9 cellular contexts compared by ENCODE assay signal in the genomic region with DNA sequence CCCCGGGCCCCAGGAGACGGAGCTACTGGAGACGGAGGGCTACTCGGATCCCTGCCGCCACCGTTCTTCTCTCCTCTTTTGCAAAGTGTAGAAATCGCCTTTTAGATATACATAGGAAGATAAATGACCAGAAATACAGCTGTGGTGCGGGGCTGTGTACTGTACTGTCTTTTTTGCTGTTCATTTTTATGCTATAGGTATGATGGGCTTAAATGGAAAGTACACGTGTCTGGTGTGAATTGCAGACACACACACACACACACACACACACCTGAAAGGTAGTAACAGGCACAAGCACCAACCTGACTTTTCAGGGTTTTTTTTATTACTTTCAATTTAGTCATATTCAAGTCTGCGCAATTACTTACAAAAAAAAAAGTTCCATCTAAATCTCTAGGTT. TPM values are rescaled to one million over a fixed set of nuclear protein-coding genes. Genes with fewer than 3 reads are reported as not detected.
DNase-seq lines count a peak whose midpoint lies in the region; ATAC-seq and TF ChIP-seq lines count a peak whose summit lies in the region.
"Had no signal": no experiment of that assay in that cellular context is flagged by ENCODE, and none has a peak within 500 bp of the region (broad histone marks: within the 10 kb centered on the region; RNA-seq: fewer than 3 reads in every experiment).

No MANE protein-coding gene starts in this region.

- no peak overlapping the region for H3K27ac ChIP-seq in left ventricle myocardium inferior (replicated peaks)
- peak overlapping the region in 47 of 59 donors; percentile 2 to 88 (median 70) for H3K27ac ChIP-seq in dorsolateral prefrontal cortex
- no peak overlapping the region for H3K27ac ChIP-seq in vagina

- no peaks in the 10 kb centered on the region for H3K36me3 Mint-ChIP-seq in mesothelial cell of epicardium

- ATAC-seq in Right ventricle myocardium inferior, result no peak

- peak overlapping the region; percentile 65 for H3K4me3 ChIP-seq in left ventricle myocardium inferior
- H3K4me3 ChIP-seq in dorsolateral prefrontal cortex, result peak overlapping the region; percentile 39 to 81 (median 62)
- peak overlapping the region; percentile 58 for H3K4me3 ChIP-seq in vagina

- H3K9me3 Mint-ChIP-seq in mesothelial cell of epicardium, result peaks cover 4% of the 10 kb centered on the region

- TF ChIP-seq CTCF in left ventricle myocardium inferior (IDR thresholded peaks at IDR 0.05; ENCODE audit: borderline replicate concordance), result no peak
- no peak for TF ChIP-seq CTCF in dorsolateral prefrontal cortex (IDR thresholded peaks at IDR 0.05 in 54 of 56, conservative IDR thresholded peaks at IDR 0.05 in 2 of 56; ENCODE audit: low read depth in 1 of 56, partially characterized antibody in 56 of 56)
- no peak for TF ChIP-seq CTCF in mesothelial cell of epicardium (IDR thresholded peaks at IDR 0.05; ENCODE audit: unreplicated experiment)
- no peak for TF ChIP-seq CTCF in vagina (IDR thresholded peaks at IDR 0.05)

- peak overlapping the region; percentile 89 for H3K4me3 Mint-ChIP-seq in mesothelial cell of epicardium

- peaks cover 70% of the 10 kb centered on the region for H3K27me3 ChIP-seq in left ventricle myocardium inferior (ENCODE audit: low read depth)
- peaks cover 0 to 84% (median 32%) of the 10 kb centered on the region in 45 donors for H3K27me3 ChIP-seq in dorsolateral prefrontal cortex
- no peaks in the 10 kb centered on the region for H3K27me3 ChIP-seq in vagina

- H3K4me1 ChIP-seq in left ventricle myocardium inferior, result peaks cover 14% of the 10 kb centered on the region
- no peaks in the 10 kb centered on the region for H3K4me1 ChIP-seq in vagina

- intact Hi-C loops in left ventricle myocardium inferior (cut with micrococcal nuclease), result no loop called here
- intact Hi-C loops in Right ventricle myocardium inferior (cut with DNase I), result no loop called here
- intact Hi-C loops in dorsolateral prefrontal cortex (cut with DNase I), result loop anchor here in 1 of 2 donors (5.0 kb wide), 1 partner anchor 36 kb away; no protein-coding TSS in a partner anchor
- intact Hi-C loops in vagina (cut with DNase I), result no loop called here

- no peak for TF ChIP-seq POLR2A in vagina (IDR thresholded peaks at IDR 0.05)

- no peak overlapping the region for H3K27ac Mint-ChIP-seq in mesothelial cell of epicardium

- peaks cover 16% of the 10 kb centered on the region for H3K4me1 Mint-ChIP-seq in mesothelial cell of epicardium

- H3K27me3 Mint-ChIP-seq in mesothelial cell of epicardium (ENCODE audit: low read depth), result peaks cover 68% of the 10 kb centered on the region

- H3K9me3 ChIP-seq in left ventricle myocardium inferior (replicated peaks), result no peaks in the 10 kb centered on the region
- H3K9me3 ChIP-seq in vagina, result no peaks in the 10 kb centered on the region

- DNase-seq in left ventricle myocardium inferior, result no peak
- DNase-seq in Right ventricle myocardium inferior (ENCODE audit: missing footprints), result no peak
- no peak for DNase-seq in dorsolateral prefrontal cortex
- DNase-seq in mesothelial cell of epicardium (ENCODE audit: low spot score in 2 of 2, unreplicated experiment in 2 of 2), result no peak
- DNase-seq in vagina (ENCODE audit: extremely low spot score in 2 of 2), result no peak
- DNase-seq in NCI-H2107 treated with DMSO at 0.1 percent for 48 hours (lab: John Stamatoyannopoulos, UW; ENCODE audit: unreplicated experiment), result no peak
- no peak for DNase-seq in EL
- DNase-seq in CD1c-positive myeloid dendritic cell (ENCODE audit: extremely low spot score), result no peak

- no peaks in the 10 kb centered on the region for H3K36me3 ChIP-seq in left ventricle myocardium inferior
- H3K36me3 ChIP-seq in vagina, result no peaks in the 10 kb centered on the region

RNA-seq across cellular contexts. Expression of a gene that starts 0.8 kb away (rescaled TPM):
- total RNA-seq in left ventricle myocardium inferior (0.80 TPM), Right ventricle myocardium inferior (0.41 TPM), dorsolateral prefrontal cortex (100 to 1,000 TPM in 112 of 120 experiments, 10 to 100 TPM in 8; 80.1 to 321 (median 135) TPM), mesothelial cell of epicardium (2.8 to 3.4 TPM (median 3.0 TPM) in 3 replicates), vagina (8.1 TPM)
- total RNA-seq: glomerular endothelial cell had no signal

Comparison
In these comparisons a context has a peak if more than half of its experiments do, and no peak if none do; other contexts are left out.
1. H3K27ac ChIP-seq: peak in dorsolateral prefrontal cortex (47 of 59); none in left ventricle myocardium inferior (single experiment) and vagina (single experiment).
2. Peak in every context shown above with its lines, with median percentiles within 50 percentile points of each other: H3K4me3 ChIP-seq.